2 cellular contexts compared by ENCODE assay signal in the genomic region with DNA sequence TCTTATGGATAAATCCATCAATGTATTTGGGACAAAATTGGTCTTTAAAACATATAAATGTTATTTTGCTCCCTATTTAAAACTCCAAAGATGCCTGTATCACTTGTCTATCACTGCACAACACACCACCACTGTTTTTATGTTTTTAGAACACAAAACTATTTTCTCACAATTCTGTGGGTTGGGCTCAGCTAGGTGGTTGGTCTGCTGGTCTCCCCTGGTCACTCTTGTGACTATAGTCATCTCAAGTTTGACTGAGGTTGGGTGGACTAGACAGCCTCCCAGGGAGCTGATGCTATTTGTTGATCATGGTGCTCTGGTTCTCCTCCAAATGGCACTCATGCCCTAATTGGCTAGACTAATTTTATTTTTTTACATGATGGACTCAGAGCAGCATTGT.
A peak's percentile ranks its signal among the peaks of the same experiment; 100 is the strongest.
TF ChIP-seq lines count a peak whose summit lies in the region.

No MANE protein-coding gene starts in this region.

TF ChIP-seq in HepG2, 621 proteins besides CTCF, POLR2A, EP300 and RAD21:
- TF ChIP-seq ZNF331 (CRISPR knock-in tag; IDR thresholded peaks at IDR 0.05) (peak; percentile 99), HIC2 (CRISPR knock-in tag; IDR thresholded peaks at IDR 0.05; ENCODE audit: low read depth) (no peak)
TF ChIP-seq in HepG2: peak in this region for 1.

TF ChIP-seq in GM23338, 12 proteins besides CTCF, POLR2A, EP300 and RAD21:
- no peak for TF ChIP-seq JUNB (IDR thresholded peaks at IDR 0.05; ENCODE audit: unreplicated experiment)
- TF ChIP-seq NANOG (IDR thresholded peaks at IDR 0.05; ENCODE audit: borderline replicate concordance), result no peak
- TF ChIP-seq ETS1 (IDR thresholded peaks at IDR 0.05), result no peak
- no peak for TF ChIP-seq ZNF114 (CRISPR knock-in tag; IDR thresholded peaks at IDR 0.05)
- no peak for TF ChIP-seq STAT1 (IDR thresholded peaks at IDR 0.05; ENCODE audit: unreplicated experiment)
- no peak for TF ChIP-seq EZH2 (IDR thresholded peaks at IDR 0.05; ENCODE audit: low read depth, unreplicated experiment)
- no peak for TF ChIP-seq ZNF331 (CRISPR knock-in tag; IDR thresholded peaks at IDR 0.05; ENCODE audit: low read depth)
- no peak for TF ChIP-seq EZH2phosphoT487 (IDR thresholded peaks at IDR 0.05; ENCODE audit: unreplicated experiment)
- TF ChIP-seq REST (IDR thresholded peaks at IDR 0.05; ENCODE audit: unreplicated experiment), result no peak
- TF ChIP-seq CREB1 (CRISPR knock-in tag; IDR thresholded peaks at IDR 0.05; ENCODE audit: low read depth), result no peak
- TF ChIP-seq POLR2AphosphoS5 (IDR thresholded peaks at IDR 0.05; ENCODE audit: low read depth), result no peak
